Comparison of ENCODE assay signal across 8 cellular contexts in the genomic region with DNA sequence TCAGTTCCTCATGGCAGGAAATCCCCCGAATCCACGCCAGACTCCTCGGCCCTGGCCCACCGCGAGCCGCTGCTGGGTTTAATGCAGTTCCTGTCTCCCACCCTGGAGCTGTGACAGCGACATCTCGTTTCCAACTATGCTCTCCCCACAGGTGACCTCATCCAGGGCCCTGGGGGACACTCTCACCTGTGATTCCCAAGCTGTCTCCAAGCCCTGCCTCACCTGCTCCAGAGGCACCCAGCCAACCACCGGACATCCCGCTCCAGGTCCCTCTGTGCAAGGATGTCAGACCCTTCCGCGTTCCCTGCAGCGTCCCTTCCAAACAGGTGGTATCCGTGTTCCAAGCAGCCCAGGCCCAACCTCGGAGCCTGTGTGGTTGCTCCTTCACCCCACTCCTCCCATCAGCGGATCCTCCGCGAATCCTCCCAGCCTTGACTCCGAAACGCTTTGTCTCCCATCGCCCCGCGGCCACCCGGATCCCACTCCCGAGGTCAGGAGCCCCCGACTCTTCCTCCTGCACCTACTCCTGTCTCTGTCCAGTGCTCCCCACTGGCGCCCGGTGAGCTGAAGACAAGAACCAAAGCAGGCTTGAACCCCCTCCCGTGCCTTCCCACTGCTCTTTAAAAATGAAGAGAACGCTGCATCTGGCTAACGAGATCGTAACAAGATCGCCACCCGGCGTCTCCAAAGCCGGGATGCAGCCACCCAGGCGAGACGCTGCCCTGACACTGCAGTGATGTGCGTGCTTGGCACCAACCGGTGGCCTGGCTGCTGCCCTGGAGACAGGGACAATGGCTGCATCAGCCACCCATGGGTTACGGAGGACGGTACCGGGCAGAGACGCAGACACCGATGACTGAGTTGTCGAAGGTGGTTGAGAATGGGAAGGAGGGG.
A peak's percentile ranks its signal among the peaks of the same experiment; 100 is the strongest.
DNase-seq lines count a peak whose midpoint lies in the region; ATAC-seq, FAIRE-seq and TF ChIP-seq lines count a peak whose summit lies in the region.

No MANE protein-coding gene starts in this region.

- intact Hi-C loops in adrenal gland (cut with DNase I): no loop called here
- intact Hi-C loops in right lobe of liver (cut with DNase I): no loop called here

- FAIRE-seq in HTR-8/SVneo (lab: Jason Lieb, UNC): no peak

- ATAC-seq in right lobe of liver: no peak
- ATAC-seq in GM19397 (IDR thresholded peaks at IDR 0.05; ENCODE audit: unreplicated experiment): no peak
- no peak for ATAC-seq in HG02678 (IDR thresholded peaks at IDR 0.05; ENCODE audit: unreplicated experiment)
- ATAC-seq in HG03097 (IDR thresholded peaks at IDR 0.05; ENCODE audit: low FRiP score, unreplicated experiment): no peak

- peaks cover 0 to 3% (median 0%) of the 10 kb centered on the region in 3 donors for H3K9me3 ChIP-seq in adrenal gland (replicated peaks in 1 of 3)
- no peaks in the 10 kb centered on the region for H3K9me3 ChIP-seq in right lobe of liver

- no peaks in the 10 kb centered on the region for H3K27me3 ChIP-seq in H7 (ENCODE audit: control insufficient read depth, insufficient read depth, low read length)
- H3K27me3 ChIP-seq in adrenal gland: no peaks in the 10 kb centered on the region
- H3K27me3 ChIP-seq in right lobe of liver: no peaks in the 10 kb centered on the region

- no peak for TF ChIP-seq CTCF in adrenal gland (IDR thresholded peaks at IDR 0.05)
- TF ChIP-seq CTCF in right lobe of liver (IDR thresholded peaks at IDR 0.05): no peak

- no peak for TF ChIP-seq POLR2A in adrenal gland (IDR thresholded peaks at IDR 0.05)
- TF ChIP-seq POLR2A in right lobe of liver (IDR thresholded peaks at IDR 0.05): no peak

- H3K4me1 ChIP-seq in adrenal gland (replicated peaks in 1 of 2): no peaks in the 10 kb centered on the region
- H3K4me1 ChIP-seq in right lobe of liver: no peaks in the 10 kb centered on the region

- H3K36me3 ChIP-seq in H7 (replicated peaks; ENCODE audit: control insufficient read depth, insufficient read depth, low read length): no peaks in the 10 kb centered on the region
- H3K36me3 ChIP-seq in adrenal gland (replicated peaks in 1 of 2): no peaks in the 10 kb centered on the region
- no peaks in the 10 kb centered on the region for H3K36me3 ChIP-seq in right lobe of liver

- DNase-seq in AG08395 (ENCODE audit: low spot score) (peak; percentile 27), H7 (peak; percentile 81), adrenal gland (peak in 5 of 7 donors; percentile 12 to 46 (median 15)), right lobe of liver (peak in 2 of 3 donors; percentile 41 to 54), HTR-8/SVneo (ENCODE audit: insufficient read length, low spot score) (no peak)

- WGBS in adrenal gland, 4 donors: 76 to 87% (median 80%) methylated on average over 38 to 46 of the region's 46 CpGs
- WGBS in right lobe of liver (ENCODE audit: insufficient coverage, low coverage, low lambda C conversion rate, missing lambda C conversion rate): 51% methylated on average over 18 of the region's 46 CpGs

- H3K27ac ChIP-seq in adrenal gland (no peak overlapping the region), right lobe of liver (no peak overlapping the region)

- H3K4me3 ChIP-seq in H7 (ENCODE audit: insufficient read depth, low read depth, low read length): no peak overlapping the region
- no peak overlapping the region for H3K4me3 ChIP-seq in adrenal gland
- H3K4me3 ChIP-seq in right lobe of liver: no peak overlapping the region
